In genomic region chr14:67738740-67739504, GRCh38 we compare ENCODE assay signal across 9 cellular contexts.
DNase-seq lines count a peak whose midpoint lies in the region; ATAC-seq and TF ChIP-seq lines count a peak whose summit lies in the region.
"Had no signal": no experiment of that assay in that cellular context is flagged by ENCODE, and none has a peak within 500 bp of the region (broad histone marks: within the 10 kb centered on the region; RNA-seq: fewer than 3 reads in every experiment).

No MANE protein-coding gene starts in this region.

- peaks cover 2% of the 10 kb centered on the region for H3K9me3 Mint-ChIP-seq in memory B cell

- no peaks in the 10 kb centered on the region for H3K36me3 Mint-ChIP-seq in memory B cell

- no peak for TF ChIP-seq CTCF in AG10803 (conservative IDR thresholded peaks at IDR 0.05; ENCODE audit: low read length)

- H3K4me3 ChIP-seq in AG10803 (ENCODE audit: low read length): no peak overlapping the region
- H3K4me3 ChIP-seq: skin epidermis had no signal

- no peak overlapping the region for H3K4me3 Mint-ChIP-seq in memory B cell

- no peaks in the 10 kb centered on the region for H3K27me3 Mint-ChIP-seq in memory B cell

- H3K27ac Mint-ChIP-seq in memory B cell: no peak overlapping the region

- H3K4me1 Mint-ChIP-seq in memory B cell: no peaks in the 10 kb centered on the region

- DNase-seq in AG10803 (ENCODE audit: low read depth) (peak; percentile 96), HuH-7.5 (ENCODE audit: low spot score) (peak; percentile 47), brain pericyte (ENCODE audit: low read depth, low spot score) (peak; percentile 73), memory B cell (ENCODE audit: low spot score in 2 of 2) (no peak), ecto neural progenitor cell (ENCODE audit: low spot score) (no peak)
- no peak for DNase-seq in central memory CD4-positive, alpha-beta T cell

- ATAC-seq in memory B cell (ENCODE audit: low read depth) (peak; percentile 52), HG03460 (IDR thresholded peaks at IDR 0.05; ENCODE audit: unreplicated experiment) (no peak), HG03097 (IDR thresholded peaks at IDR 0.05; ENCODE audit: low FRiP score, unreplicated experiment) (no peak)

Comparison
In these comparisons a context has a peak if more than half of its experiments do, and no peak if none do; other contexts are left out.
1. DNase-seq: peak in AG10803 (single experiment), HuH-7.5 (single experiment) and brain pericyte (single experiment); none in memory B cell (0 of 2), ecto neural progenitor cell (single experiment) and central memory CD4-positive, alpha-beta T cell (single experiment).